Comparison of ENCODE assay signal across 1 cellular context in the genomic region with DNA sequence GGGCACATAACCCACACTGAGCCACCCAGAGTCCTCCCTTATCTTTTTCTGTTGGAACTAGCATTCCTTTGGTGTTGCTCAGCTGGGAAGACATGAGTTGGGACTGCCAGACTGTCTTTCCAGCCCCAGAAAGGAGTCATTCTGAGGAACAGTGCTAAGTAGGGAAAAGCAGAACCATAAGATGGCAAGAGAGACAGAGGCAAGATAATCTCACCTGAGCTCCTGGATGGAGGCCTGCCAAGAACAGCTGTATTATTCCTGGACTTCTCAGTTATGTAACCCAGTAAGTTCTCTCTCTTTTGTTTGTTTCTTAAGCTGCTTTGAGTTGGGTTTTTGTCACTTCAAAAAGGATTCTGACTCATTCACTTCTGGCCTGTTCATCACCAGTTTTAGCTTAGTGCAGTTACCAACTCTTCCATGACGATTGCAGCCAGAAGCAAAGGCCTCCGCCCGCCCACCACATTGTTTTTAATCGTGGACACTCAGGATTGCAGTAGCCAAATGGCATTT.
TF ChIP-seq lines count a peak whose summit lies in the region.

No MANE protein-coding gene starts in this region.

TF ChIP-seq in SK-N-SH, 30 proteins besides CTCF, POLR2A, EP300 and RAD21 (continued from another document):
- TF ChIP-seq, protein P1, sequence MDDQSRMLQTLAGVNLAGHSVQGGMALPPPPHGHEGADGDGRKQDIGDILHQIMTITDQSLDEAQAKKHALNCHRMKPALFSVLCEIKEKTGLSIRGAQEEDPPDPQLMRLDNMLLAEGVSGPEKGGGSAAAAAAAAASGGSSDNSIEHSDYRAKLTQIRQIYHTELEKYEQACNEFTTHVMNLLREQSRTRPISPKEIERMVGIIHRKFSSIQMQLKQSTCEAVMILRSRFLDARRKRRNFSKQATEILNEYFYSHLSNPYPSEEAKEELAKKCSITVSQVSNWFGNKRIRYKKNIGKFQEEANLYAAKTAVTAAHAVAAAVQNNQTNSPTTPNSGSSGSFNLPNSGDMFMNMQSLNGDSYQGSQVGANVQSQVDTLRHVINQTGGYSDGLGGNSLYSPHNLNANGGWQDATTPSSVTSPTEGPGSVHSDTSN (IDR thresholded peaks at IDR 0.05), result 0 out of 2 replicates have a peak, but pooled peaks have one; percentile 9
- TF ChIP-seq SMC3 (IDR thresholded peaks at IDR 0.05; ENCODE audit: low read depth, low read length) (no peak), GABPA (IDR thresholded peaks at IDR 0.05; ENCODE audit: low read depth) (no peak), RFX5 (IDR thresholded peaks at IDR 0.05; ENCODE audit: low read length) (no peak), YY1 (IDR thresholded peaks at IDR 0.05; ENCODE audit: low read depth) (0 out of 2 replicates have a peak, but pooled peaks have one; percentile 34), GATA2 (CRISPR knock-in tag; IDR thresholded peaks at IDR 0.05) (no peak), FOXM1 (IDR thresholded peaks at IDR 0.05; ENCODE audit: low read depth) (no peak), TEAD4 (IDR thresholded peaks at IDR 0.05; ENCODE audit: borderline replicate concordance, insufficient read depth) (no peak), NRF1 (IDR thresholded peaks at IDR 0.05; ENCODE audit: low read depth, low read length) (no peak), SIN3A (IDR thresholded peaks at IDR 0.05; ENCODE audit: borderline replicate concordance, low read depth, low read length) (no peak)
- TF ChIP-seq, protein P2, sequence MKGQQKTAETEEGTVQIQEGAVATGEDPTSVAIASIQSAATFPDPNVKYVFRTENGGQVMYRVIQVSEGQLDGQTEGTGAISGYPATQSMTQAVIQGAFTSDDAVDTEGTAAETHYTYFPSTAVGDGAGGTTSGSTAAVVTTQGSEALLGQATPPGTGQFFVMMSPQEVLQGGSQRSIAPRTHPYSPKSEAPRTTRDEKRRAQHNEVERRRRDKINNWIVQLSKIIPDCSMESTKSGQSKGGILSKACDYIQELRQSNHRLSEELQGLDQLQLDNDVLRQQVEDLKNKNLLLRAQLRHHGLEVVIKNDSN (IDR thresholded peaks at IDR 0.05; ENCODE audit: borderline replicate concordance, low read depth), result no peak
- TF ChIP-seq, protein P3, sequence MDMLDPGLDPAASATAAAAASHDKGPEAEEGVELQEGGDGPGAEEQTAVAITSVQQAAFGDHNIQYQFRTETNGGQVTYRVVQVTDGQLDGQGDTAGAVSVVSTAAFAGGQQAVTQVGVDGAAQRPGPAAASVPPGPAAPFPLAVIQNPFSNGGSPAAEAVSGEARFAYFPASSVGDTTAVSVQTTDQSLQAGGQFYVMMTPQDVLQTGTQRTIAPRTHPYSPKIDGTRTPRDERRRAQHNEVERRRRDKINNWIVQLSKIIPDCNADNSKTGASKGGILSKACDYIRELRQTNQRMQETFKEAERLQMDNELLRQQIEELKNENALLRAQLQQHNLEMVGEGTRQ (IDR thresholded peaks at IDR 0.05; ENCODE audit: borderline replicate concordance, low read depth, low read length), result no peak
